In the genomic region with DNA sequence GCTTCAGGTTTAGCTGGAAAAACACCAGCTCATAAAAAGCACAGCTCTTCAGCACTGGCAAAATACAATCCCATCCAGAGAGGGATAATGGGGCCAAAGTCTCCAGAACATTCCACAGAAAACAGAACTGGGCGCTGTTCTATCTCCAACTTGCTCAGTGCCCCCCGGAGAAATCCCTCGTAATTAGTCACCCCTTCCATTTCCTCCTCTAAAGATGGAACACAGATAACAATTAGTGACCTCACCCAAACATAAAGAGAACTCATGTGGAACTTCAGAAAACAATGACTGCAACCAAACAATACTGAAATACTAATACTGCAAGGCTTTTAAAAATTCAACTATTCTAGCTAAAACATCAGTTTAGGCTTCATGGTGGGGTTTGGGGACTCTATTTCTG, we compare ENCODE assay signal across 1 cellular context.
TF ChIP-seq lines count a peak whose summit lies in the region.

No MANE protein-coding gene starts in this region.

TF ChIP-seq in SK-N-SH treated with all-trans-retinoic acid at 6 μM for 48 hours, 23 proteins besides CTCF, POLR2A, EP300 and RAD21 (continued from another document):
- TF ChIP-seq, protein P1, sequence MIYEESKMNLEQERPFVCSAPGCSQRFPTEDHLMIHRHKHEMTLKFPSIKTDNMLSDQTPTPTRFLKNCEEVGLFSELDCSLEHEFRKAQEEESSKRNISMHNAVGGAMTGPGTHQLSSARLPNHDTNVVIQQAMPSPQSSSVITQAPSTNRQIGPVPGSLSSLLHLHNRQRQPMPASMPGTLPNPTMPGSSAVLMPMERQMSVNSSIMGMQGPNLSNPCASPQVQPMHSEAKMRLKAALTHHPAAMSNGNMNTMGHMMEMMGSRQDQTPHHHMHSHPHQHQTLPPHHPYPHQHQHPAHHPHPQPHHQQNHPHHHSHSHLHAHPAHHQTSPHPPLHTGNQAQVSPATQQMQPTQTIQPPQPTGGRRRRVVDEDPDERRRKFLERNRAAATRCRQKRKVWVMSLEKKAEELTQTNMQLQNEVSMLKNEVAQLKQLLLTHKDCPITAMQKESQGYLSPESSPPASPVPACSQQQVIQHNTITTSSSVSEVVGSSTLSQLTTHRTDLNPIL (CRISPR knock-in tag; IDR thresholded peaks at IDR 0.05; ENCODE audit: low read depth), result peak; percentile 73
